In the genomic region with DNA sequence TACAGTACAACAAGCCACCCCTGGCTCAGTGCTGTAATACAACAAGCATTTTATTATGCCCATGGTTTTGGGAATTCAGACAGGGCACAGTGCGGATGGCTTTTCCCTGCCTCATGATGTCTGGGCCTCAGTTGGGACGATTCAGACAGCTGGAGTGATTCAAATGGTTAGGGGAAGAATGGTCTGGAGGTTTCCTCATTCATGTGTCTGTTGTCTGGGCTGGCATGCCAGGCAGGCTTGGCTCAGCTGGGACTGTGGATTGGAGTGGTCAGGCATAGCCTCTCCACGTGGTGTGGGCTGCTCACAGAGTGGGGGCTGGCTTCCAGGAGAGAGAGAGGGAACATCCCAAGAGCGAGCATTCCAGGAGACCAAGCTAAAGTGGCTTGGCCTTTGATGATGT, we compare ENCODE assay signal across 1 cellular context.
TF ChIP-seq lines count a peak whose summit lies in the region.

No MANE protein-coding gene starts in this region.

TF ChIP-seq in SK-N-SH, 30 proteins besides CTCF, POLR2A, EP300 and RAD21:
- TF ChIP-seq, protein P1, sequence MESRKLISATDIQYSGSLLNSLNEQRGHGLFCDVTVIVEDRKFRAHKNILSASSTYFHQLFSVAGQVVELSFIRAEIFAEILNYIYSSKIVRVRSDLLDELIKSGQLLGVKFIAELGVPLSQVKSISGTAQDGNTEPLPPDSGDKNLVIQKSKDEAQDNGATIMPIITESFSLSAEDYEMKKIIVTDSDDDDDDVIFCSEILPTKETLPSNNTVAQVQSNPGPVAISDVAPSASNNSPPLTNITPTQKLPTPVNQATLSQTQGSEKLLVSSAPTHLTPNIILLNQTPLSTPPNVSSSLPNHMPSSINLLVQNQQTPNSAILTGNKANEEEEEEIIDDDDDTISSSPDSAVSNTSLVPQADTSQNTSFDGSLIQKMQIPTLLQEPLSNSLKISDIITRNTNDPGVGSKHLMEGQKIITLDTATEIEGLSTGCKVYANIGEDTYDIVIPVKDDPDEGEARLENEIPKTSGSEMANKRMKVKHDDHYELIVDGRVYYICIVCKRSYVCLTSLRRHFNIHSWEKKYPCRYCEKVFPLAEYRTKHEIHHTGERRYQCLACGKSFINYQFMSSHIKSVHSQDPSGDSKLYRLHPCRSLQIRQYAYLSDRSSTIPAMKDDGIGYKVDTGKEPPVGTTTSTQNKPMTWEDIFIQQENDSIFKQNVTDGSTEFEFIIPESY (IDR thresholded peaks at IDR 0.05; ENCODE audit: borderline replicate concordance, low read depth): no peak
- TF ChIP-seq SIN3A (IDR thresholded peaks at IDR 0.05; ENCODE audit: borderline replicate concordance, low read depth, low read length) (no peak), ELF1 (IDR thresholded peaks at IDR 0.05) (no peak)
